In the genomic region with DNA sequence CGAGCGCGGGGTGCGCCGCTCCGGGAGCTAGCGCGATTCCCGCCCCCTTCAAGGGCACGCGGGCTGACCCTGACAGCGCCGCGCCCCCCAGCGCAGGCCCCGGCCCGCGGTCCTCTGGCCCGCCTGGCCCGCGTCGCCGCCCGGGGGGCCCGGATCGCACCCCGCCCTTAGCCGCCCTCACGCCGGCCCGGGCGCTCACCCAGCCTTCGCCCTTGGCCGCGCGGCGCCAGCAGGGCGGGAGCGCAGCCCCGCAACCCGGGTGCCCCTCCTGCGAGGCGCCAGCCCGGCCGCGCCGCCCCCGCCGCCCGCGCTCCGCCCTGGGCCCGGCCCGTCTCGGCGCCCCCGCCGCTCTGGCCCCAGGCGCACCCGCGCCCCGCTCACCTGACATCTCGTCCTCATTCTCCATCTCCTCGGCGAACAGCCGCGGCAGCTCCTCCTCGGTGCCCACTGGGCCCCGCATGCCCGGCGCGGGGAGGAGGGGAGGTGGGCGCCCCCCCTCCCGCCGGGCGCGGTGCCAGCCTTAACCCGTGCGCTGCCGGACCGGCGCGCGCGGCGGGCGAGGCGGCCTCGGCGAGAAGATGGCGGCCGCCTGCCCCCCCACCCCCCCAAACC, we compare ENCODE assay signal across 16 cellular contexts. TPM values are rescaled to one million over a fixed set of nuclear protein-coding genes. Genes with fewer than 3 reads are reported as not detected.
DNase-seq lines count a peak whose midpoint lies in the region; FAIRE-seq and TF ChIP-seq lines count a peak whose summit lies in the region.
"Had no signal": no experiment of that assay in that cellular context is flagged by ENCODE, and none has a peak within 500 bp of the region (broad histone marks: within the 10 kb centered on the region; RNA-seq: fewer than 3 reads in every experiment).

No MANE protein-coding gene starts in this region.

- H3K27ac ChIP-seq in endothelial cell of umbilical vein (ENCODE audit: insufficient read depth, low read depth, low read length) (no peak overlapping the region), smooth muscle cell (ENCODE audit: low read depth) (no peak overlapping the region)
- H3K27ac ChIP-seq: PC-9, transverse colon had no signal

- TF ChIP-seq CTCF in endothelial cell of umbilical vein (IDR thresholded peaks at IDR 0.05; ENCODE audit: extremely low read depth in 1 of 2, insufficient read depth in 1 of 2, low read depth in 1 of 2, low read length in 2 of 2) (no peak), smooth muscle cell (IDR thresholded peaks at IDR 0.05; ENCODE audit: borderline replicate concordance, insufficient read depth, poor library complexity, severe bottlenecking) (no peak), foreskin fibroblast (IDR thresholded peaks at IDR 0.05; ENCODE audit: low read depth, low read length) (no peak)

- no peaks in the 10 kb centered on the region for H3K79me2 ChIP-seq in endothelial cell of umbilical vein (ENCODE audit: control insufficient read depth, insufficient read depth, low read length)
- no peaks in the 10 kb centered on the region for H3K79me2 ChIP-seq in smooth muscle cell (ENCODE audit: low read depth)

- H3K4me2 ChIP-seq in endothelial cell of umbilical vein (ENCODE audit: insufficient read depth, low read length) (no peak overlapping the region), smooth muscle cell (peak overlapping the region; percentile 67)
- H3K4me2 ChIP-seq: PC-9 had no signal

- H2AFZ ChIP-seq in endothelial cell of umbilical vein (ENCODE audit: low read depth, low read length) (no peak overlapping the region), smooth muscle cell (ENCODE audit: low read depth) (no peak overlapping the region)
- H2AFZ ChIP-seq: PC-9 had no signal

- H3K36me3 ChIP-seq in endothelial cell of umbilical vein (ENCODE audit: control insufficient read depth in 2 of 2, extremely low read depth in 1 of 2, insufficient read depth in 2 of 2, low read length in 2 of 2) = peaks cover 0 to 3% of the 10 kb centered on the region in 2 experiments
- no peaks in the 10 kb centered on the region for H3K36me3 ChIP-seq in smooth muscle cell (ENCODE audit: low read depth)
- H3K36me3 ChIP-seq: transverse colon had no signal

- H3K27me3 ChIP-seq in endothelial cell of umbilical vein (ENCODE audit: control insufficient read depth in 2 of 2, insufficient read depth in 2 of 2, low read length in 2 of 2) (peaks cover 27 to 36% of the 10 kb centered on the region in 2 experiments), smooth muscle cell (ENCODE audit: low read depth) (peaks cover 65% of the 10 kb centered on the region)

- CTCF ChIA-PET in endothelial cell of umbilical vein (lab: Charles Lee) = no interaction called here

- POLR2A ChIA-PET in endothelial cell of umbilical vein (lab: Charles Lee) = no interaction called here

- TF ChIP-seq POLR2A in endothelial cell of umbilical vein (IDR thresholded peaks at IDR 0.05; ENCODE audit: low read depth, low read length) = no peak

- no peaks in the 10 kb centered on the region for H3K9me1 ChIP-seq in endothelial cell of umbilical vein (replicated peaks; ENCODE audit: control insufficient read depth, extremely low read depth, insufficient read depth, low read length)

- H3K9ac ChIP-seq in endothelial cell of umbilical vein (replicated peaks; ENCODE audit: extremely low read depth, insufficient read depth, low read length) (no peak overlapping the region), smooth muscle cell (ENCODE audit: low read depth) (no peak overlapping the region)

- peak; percentile 15 for DNase-seq in NCI-H146 (lab: John Stamatoyannopoulos, UW)
- DNase-seq in NCI-H146 treated with DMSO at 0.1 percent for 48 hours (lab: John Stamatoyannopoulos, UW; ENCODE audit: unreplicated experiment) = no peak
- DNase-seq in HuH-7.5 (ENCODE audit: low spot score) = peak; percentile 26
- DNase-seq in endothelial cell of umbilical vein (ENCODE audit: low read depth, low spot score) = no peak
- DNase-seq in smooth muscle cell (lab: John Stamatoyannopoulos, UW; ENCODE audit: unreplicated experiment) = no peak
- DNase-seq in NCI-H510A (lab: John Stamatoyannopoulos, UW) = no peak
- no peak for DNase-seq in activated CD4-positive, alpha-beta T cell treated with anti-CD3 and anti-CD28 coated beads, Interleukin-2, amount 50 U/mL, for 1 hour
- DNase-seq in foreskin fibroblast = no peak
- DNase-seq: activated CD4-positive, alpha-beta T cell treated with anti-CD3 and anti-CD28 coated beads, Interleukin-2, amount 50 U/mL, for 4 hours; erythroblast; NCI-H1694 treated with DMSO at 0.1 percent for 48 hours; PC-9; T-helper 17 cell; transverse colon had no signal

- no peaks in the 10 kb centered on the region for H3K9me3 ChIP-seq in endothelial cell of umbilical vein (replicated peaks; ENCODE audit: control insufficient read depth, insufficient read depth, low read length)
- no peaks in the 10 kb centered on the region for H3K9me3 ChIP-seq in smooth muscle cell (replicated peaks; ENCODE audit: low read depth)
- H3K9me3 ChIP-seq: transverse colon had no signal

- no peak for FAIRE-seq in endothelial cell of umbilical vein (lab: Jason Lieb, UNC)
- FAIRE-seq: bronchial epithelial cell, GM12892 had no signal

- H4K20me1 ChIP-seq in endothelial cell of umbilical vein (replicated peaks; ENCODE audit: control insufficient read depth, extremely low read depth, insufficient read depth, low read length) (no peaks in the 10 kb centered on the region), smooth muscle cell (ENCODE audit: low read depth) (peaks cover 60% of the 10 kb centered on the region)

- peaks cover 1% of the 10 kb centered on the region for H3F3A ChIP-seq in smooth muscle cell (ENCODE audit: low read depth)

- intact Hi-C loops in endothelial cell of umbilical vein (cut with micrococcal nuclease) = loop anchor here (2.0 kb wide), 2 partner anchors 19 to 121 kb away; partner anchors contain the start of gene RPL22

- H3K4me1 ChIP-seq in endothelial cell of umbilical vein (ENCODE audit: control insufficient read depth, extremely low read depth, insufficient read depth, low read length) (no peaks in the 10 kb centered on the region), smooth muscle cell (ENCODE audit: low read depth) (peaks cover 6% of the 10 kb centered on the region)

- H3K4me3 ChIP-seq in endothelial cell of umbilical vein (replicated peaks in 1 of 3; ENCODE audit: insufficient read depth in 1 of 3, low read depth in 1 of 3, low read length in 3 of 3) (no peak overlapping the region), smooth muscle cell (no peak overlapping the region), foreskin fibroblast (ENCODE audit: low read depth in 1 of 2, low read length in 2 of 2) (no peak overlapping the region)
- H3K4me3 ChIP-seq: PC-9 had no signal

- 3% methylated on average over 13 of the region's 92 CpGs for WGBS in smooth muscle cell (ENCODE audit: low lambda C conversion rate)

- no TSS peak for BruUV-seq in endothelial cell of umbilical vein (replicated peaks; lab: Mats Ljungman, UMichigan)

- dilution Hi-C loops in endothelial cell of umbilical vein (cut with MboI; ENCODE audit: extremely low pct_ligation_motif_present, low sequenced_read_pairs) = no loop called here

TF ChIP-seq in endothelial cell of umbilical vein, 7 proteins besides CTCF, POLR2A, EP300 and RAD21 (continues in another document):
- no peak for TF ChIP-seq POLR2AphosphoS5 (IDR thresholded peaks at IDR 0.05; ENCODE audit: insufficient read depth, low read depth, low read length)

RNA-seq across cellular contexts. Expression of gene CHD5, which starts 0.5 kb away (rescaled TPM):
- total RNA-seq in endothelial cell of umbilical vein (0.11 and 0.14 TPM in 2 replicates), smooth muscle cell (0.40 TPM in 2 replicates)
- polyA plus RNA-seq in endothelial cell of umbilical vein (0.03 and 0.04 TPM in 2 replicates), smooth muscle cell (not detected in 2 replicates)
- 0.03 TPM in 1 of 2 replicates, not detected in the other for polyA plus RNA-seq in endothelial cell of umbilical vein (2011; cell fraction: cytosol; rRNA removed)
- 0.39 and 0.45 TPM in 2 replicates for polyA plus RNA-seq in endothelial cell of umbilical vein (2011; cell fraction: nucleus; rRNA removed)
- 0.05 and 0.07 TPM in 2 replicates for polyA plus RNA-seq in endothelial cell of umbilical vein (2012)
- polyA minus RNA-seq in endothelial cell of umbilical vein = not detected in 2 replicates
- polyA minus RNA-seq in endothelial cell of umbilical vein (2011; cell fraction: cytosol; rRNA and poly(A)+ RNA removed) = not detected
- 0.10 and 0.14 TPM in 2 replicates for polyA minus RNA-seq in endothelial cell of umbilical vein (2011; cell fraction: nucleus; rRNA and poly(A)+ RNA removed)

RNA-seq across cellular contexts. Expression of gene RPL22, which starts 19.7 kb away (rescaled TPM):
- total RNA-seq in endothelial cell of umbilical vein (343 and 372 TPM in 2 replicates), smooth muscle cell (108 and 126 TPM in 2 replicates)
- polyA plus RNA-seq in endothelial cell of umbilical vein (52.2 and 71.2 TPM in 2 replicates), smooth muscle cell (108 and 117 TPM in 2 replicates)
- polyA plus RNA-seq in endothelial cell of umbilical vein (2011; cell fraction: cytosol; rRNA removed) = 202 and 204 TPM in 2 replicates
- 46.2 and 77.5 TPM in 2 replicates for polyA plus RNA-seq in endothelial cell of umbilical vein (2011; cell fraction: nucleus; rRNA removed)
- 955 and 1,170 TPM in 2 replicates for polyA plus RNA-seq in endothelial cell of umbilical vein (2012)
- polyA minus RNA-seq in endothelial cell of umbilical vein = 30.2 and 35.8 TPM in 2 replicates
- 58.0 TPM for polyA minus RNA-seq in endothelial cell of umbilical vein (2011; cell fraction: cytosol; rRNA and poly(A)+ RNA removed)
- 26.7 and 34.6 TPM in 2 replicates for polyA minus RNA-seq in endothelial cell of umbilical vein (2011; cell fraction: nucleus; rRNA and poly(A)+ RNA removed)

RNA-seq across cellular contexts. Expression of gene RNF207, which starts 26.2 kb away (rescaled TPM):
- total RNA-seq in endothelial cell of umbilical vein (2.4 and 8.2 TPM in 2 replicates), smooth muscle cell (1.8 and 4.8 TPM in 2 replicates)
- polyA plus RNA-seq in endothelial cell of umbilical vein (3.2 and 9.6 TPM in 2 replicates), smooth muscle cell (2.0 and 4.0 TPM in 2 replicates)
- polyA plus RNA-seq in endothelial cell of umbilical vein (2011; cell fraction: cytosol; rRNA removed) = 1.0 and 1.4 TPM in 2 replicates
- polyA plus RNA-seq in endothelial cell of umbilical vein (2011; cell fraction: nucleus; rRNA removed) = 26.1 and 37.3 TPM in 2 replicates
- polyA plus RNA-seq in endothelial cell of umbilical vein (2012) = 4.9 and 6.1 TPM in 2 replicates
- polyA minus RNA-seq in endothelial cell of umbilical vein = 3.3 and 3.7 TPM in 2 replicates
- 7.6 TPM for polyA minus RNA-seq in endothelial cell of umbilical vein (2011; cell fraction: cytosol; rRNA and poly(A)+ RNA removed)
- 4.1 and 7.0 TPM in 2 replicates for polyA minus RNA-seq in endothelial cell of umbilical vein (2011; cell fraction: nucleus; rRNA and poly(A)+ RNA removed)

RNA-seq across cellular contexts. Expression of gene ICMT, which starts 56.1 kb away (rescaled TPM):
- total RNA-seq in endothelial cell of umbilical vein (66.4 and 66.5 TPM in 2 replicates), smooth muscle cell (55.1 and 66.8 TPM in 2 replicates)
- polyA plus RNA-seq in endothelial cell of umbilical vein (35.5 and 39.2 TPM in 2 replicates), smooth muscle cell (34.7 and 36.6 TPM in 2 replicates)
- 35.0 and 38.0 TPM in 2 replicates for polyA plus RNA-seq in endothelial cell of umbilical vein (2011; cell fraction: cytosol; rRNA removed)
- 15.3 and 20.9 TPM in 2 replicates for polyA plus RNA-seq in endothelial cell of umbilical vein (2011; cell fraction: nucleus; rRNA removed)
- polyA plus RNA-seq in endothelial cell of umbilical vein (2012) = 36.2 and 57.3 TPM in 2 replicates
- 62.1 and 66.7 TPM in 2 replicates for polyA minus RNA-seq in endothelial cell of umbilical vein
- polyA minus RNA-seq in endothelial cell of umbilical vein (2011; cell fraction: cytosol; rRNA and poly(A)+ RNA removed) = 68.8 TPM
- polyA minus RNA-seq in endothelial cell of umbilical vein (2011; cell fraction: nucleus; rRNA and poly(A)+ RNA removed) = 10.9 and 12.2 TPM in 2 replicates

Comparison
In these comparisons a context has a peak if more than half of its experiments do, and no peak if none do; other contexts are left out.
1. DNase-seq: peak in NCI-H146 (single experiment) and HuH-7.5 (single experiment); none in NCI-H146 treated with DMSO at 0.1 percent for 48 hours (single experiment), endothelial cell of umbilical vein (single experiment), smooth muscle cell (single experiment), NCI-H510A (single experiment), activated CD4-positive, alpha-beta T cell treated with anti-CD3 and anti-CD28 coated beads, Interleukin-2, amount 50 U/mL, for 1 hour (single experiment) and foreskin fibroblast (0 of 2).